17 cellular contexts compared by ENCODE assay signal in the genomic region with DNA sequence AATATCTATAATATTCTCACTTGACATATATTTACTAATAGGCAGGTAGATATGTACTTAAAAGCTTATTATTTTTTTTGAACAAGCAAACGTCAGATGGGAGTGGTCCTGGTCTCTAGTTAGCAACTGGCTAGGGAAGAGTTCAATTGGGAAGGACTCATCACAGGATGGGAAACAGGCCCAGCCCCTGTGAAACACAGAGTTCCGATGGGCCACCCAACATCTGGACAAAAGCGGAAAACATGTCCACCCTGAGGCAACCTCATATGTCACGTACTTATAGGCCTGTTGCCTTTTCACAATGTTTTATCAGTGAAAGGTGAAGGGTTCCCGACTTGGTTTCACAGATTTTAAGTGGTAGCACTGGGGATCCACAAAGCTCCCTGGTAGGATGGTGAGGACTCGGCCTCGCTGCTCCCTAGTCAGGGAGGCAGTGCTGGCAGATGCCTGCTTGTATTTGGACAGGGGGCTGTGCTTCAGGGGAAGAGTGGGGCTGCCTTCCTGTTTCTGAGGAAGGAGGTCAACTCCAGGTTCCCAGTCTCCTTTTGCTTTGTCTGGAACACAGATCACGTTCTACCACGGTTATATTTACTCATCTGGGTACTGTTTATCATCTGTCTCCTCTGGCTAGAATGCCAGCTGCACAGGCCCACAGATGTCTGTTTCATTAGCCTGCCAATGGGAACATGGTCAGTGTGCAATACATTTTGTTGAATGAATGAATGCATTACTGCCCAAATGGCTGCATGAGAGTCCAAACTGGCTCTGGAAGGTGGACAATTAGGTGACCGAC. TPM values are rescaled to one million over a fixed set of nuclear protein-coding genes. Genes with fewer than 3 reads are reported as not detected.
"Had no signal": no experiment of that assay in that cellular context is flagged by ENCODE, and none has a peak within 500 bp of the region (broad histone marks: within the 10 kb centered on the region; RNA-seq: fewer than 3 reads in every experiment).

No MANE protein-coding gene starts in this region.

- H3K9me3 ChIP-seq: prostate gland, sigmoid colon, tibial artery had no signal

- FAIRE-seq: astrocyte had no signal

- H3K4me1 ChIP-seq: prostate gland, tibial artery had no signal

- H3K27me3 ChIP-seq: sigmoid colon, tibial artery had no signal

- ATAC-seq: stimulated activated effector memory CD8-positive, alpha-beta T cell treated with anti-CD3 and anti-CD28 coated beads, Interleukin-12 subunit alpha, Interleukin-12 subunit beta, amount 100 ng/mL, for 72 hours had no signal

- H3K27ac ChIP-seq: prostate gland, sigmoid colon, tibial artery had no signal

- DNase-seq: activated CD4-positive, alpha-beta T cell treated with anti-CD3 and anti-CD28 coated beads for 1 hour; activated CD4-positive, alpha-beta T cell treated with anti-CD3 and anti-CD28 coated beads, Interleukin-2, amount 50 U/mL, for 4 hours; activated naive CD4-positive, alpha-beta T cell treated with anti-CD3 and anti-CD28 coated beads for 36 hours; hippocampal formation; kidney; nephron progenitor cell; occipital lobe; sigmoid colon; tibial artery had no signal

- H3K4me3 ChIP-seq: prostate gland, sigmoid colon, tibial artery had no signal

RNA-seq across cellular contexts. Expression of a gene that starts 49.4 kb away (rescaled TPM):
- total RNA-seq: activated naive CD4-positive, alpha-beta T cell treated with anti-CD3 and anti-CD28 coated beads for 36 hours; activated T-helper 2 cell treated with anti-CD3 and anti-CD28 coated beads, Interferon-gamma antibody, Interleukin-2, Interleukin-4, amounts not matched to agents 10 μg/mL and 5 μg/mL and 100 μg/mL, durations not matched to agents 14 hours and 24 hours and 36 hours; astrocyte; bronchial epithelial cell; chondrocyte; dermis microvascular lymphatic vessel endothelial cell; occipital lobe; T-helper 1 cell treated with Interleukin-12 subunit alpha and Interleukin-12 subunit beta and Interleukin-4 antibody, amounts not matched to agents 30 ng/mL and 1 ng/mL, for 36 hours had no signal
